ENCODE assay signal across 1 cellular context in the genomic region with DNA sequence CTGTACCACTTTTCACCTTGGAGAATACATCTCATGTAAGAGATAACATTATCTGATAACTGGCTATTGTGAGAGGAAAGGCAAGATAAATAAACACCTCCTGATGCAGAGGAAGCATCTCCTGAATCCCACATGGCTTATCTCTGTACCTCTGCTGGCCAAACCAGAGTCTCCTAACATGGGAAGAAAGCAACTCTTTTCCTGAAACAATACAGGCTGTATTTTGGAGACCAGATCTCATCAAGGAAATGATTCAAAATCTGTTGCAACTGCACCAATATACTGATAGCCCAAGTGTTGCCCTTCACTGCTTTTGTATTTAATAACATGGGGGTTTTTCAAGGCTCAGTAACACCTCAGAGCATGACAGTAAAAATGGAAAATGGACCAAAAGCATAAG.
TF ChIP-seq lines count a peak whose summit lies in the region.

No MANE protein-coding gene starts in this region.

TF ChIP-seq in endothelial cell of umbilical vein, 7 proteins besides CTCF, POLR2A, EP300 and RAD21 (continued from another document):
- TF ChIP-seq MYC (IDR thresholded peaks at IDR 0.05; ENCODE audit: low read depth, low read length) (no peak), EZH2 (IDR thresholded peaks at IDR 0.05; ENCODE audit: borderline replicate concordance, low read depth, low read length, severe bottlenecking) (no peak)
- TF ChIP-seq, protein P1, sequence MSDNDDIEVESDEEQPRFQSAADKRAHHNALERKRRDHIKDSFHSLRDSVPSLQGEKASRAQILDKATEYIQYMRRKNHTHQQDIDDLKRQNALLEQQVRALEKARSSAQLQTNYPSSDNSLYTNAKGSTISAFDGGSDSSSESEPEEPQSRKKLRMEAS (IDR thresholded peaks at IDR 0.05; ENCODE audit: insufficient read depth, insufficient read length) = no peak
